Comparison of ENCODE assay signal across 12 cellular contexts in the genomic region with DNA sequence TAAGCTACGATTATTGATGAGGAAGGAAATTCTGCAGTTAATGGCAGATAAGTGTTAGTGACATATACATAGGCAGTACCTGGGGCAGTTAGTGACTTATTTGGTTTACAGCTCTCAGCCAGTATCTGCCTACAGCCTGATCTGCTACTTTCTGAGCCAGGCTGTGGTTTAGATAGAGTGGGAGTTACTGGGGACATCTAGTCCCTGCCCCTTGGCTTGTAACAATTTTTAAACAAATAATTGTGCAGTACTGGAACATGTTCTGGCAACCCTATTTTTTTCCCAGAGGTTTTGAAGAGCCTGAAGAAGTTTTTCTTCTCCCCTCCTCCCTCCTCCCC. TPM values are rescaled to one million over a fixed set of nuclear protein-coding genes. Genes with fewer than 3 reads are reported as not detected.
DNase-seq lines count a peak whose midpoint lies in the region; ATAC-seq, FAIRE-seq and TF ChIP-seq lines count a peak whose summit lies in the region.
"Had no signal": no experiment of that assay in that cellular context is flagged by ENCODE, and none has a peak within 500 bp of the region (broad histone marks: within the 10 kb centered on the region; RNA-seq: fewer than 3 reads in every experiment).

No MANE protein-coding gene starts in this region.

- POLR2A ChIA-PET in SK-N-SH (lab: Yijun Ruan, JAX) = no interaction called here

- H3K79me2 ChIP-seq in SK-N-SH (ENCODE audit: insufficient read depth) = no peaks in the 10 kb centered on the region

- H3K27me3 ChIP-seq in SK-N-SH (ENCODE audit: insufficient read depth) (no peaks in the 10 kb centered on the region), dorsolateral prefrontal cortex (no peaks in the 10 kb centered on the region), neuronal stem cell (ENCODE audit: control insufficient read depth in 3 of 3, insufficient read depth in 3 of 3, low read depth in 1 of 3, low read length in 3 of 3) (peaks cover 0 to 5% (median 0%) of the 10 kb centered on the region in 3 experiments)

- H2AK5ac ChIP-seq in neuronal stem cell (ENCODE audit: low read depth, low read length) = no peak overlapping the region

- no peak for FAIRE-seq in RCC 7860 (lab: Jason Lieb, UNC)

- no peak overlapping the region for H2BK15ac ChIP-seq in neuronal stem cell (ENCODE audit: low read length)

- no peak overlapping the region for H2BK120ac ChIP-seq in neuronal stem cell (ENCODE audit: low read depth, low read length)

- H3K9me3 ChIP-seq in SK-N-SH (no peaks in the 10 kb centered on the region), neuronal stem cell (replicated peaks in 1 of 2; ENCODE audit: control insufficient read depth in 2 of 2, insufficient read depth in 1 of 2, low read depth in 1 of 2, low read length in 2 of 2) (peaks cover 0 to 21% of the 10 kb centered on the region in 2 donors)

- no peak overlapping the region; a peak in 1 of 4 replicates for H3K4me3 ChIP-seq in SK-N-SH (ENCODE audit: low read depth in 2 of 2, low read length in 1 of 2)
- H3K4me3 ChIP-seq in LNCaP clone FGC (ENCODE audit: low read depth, low read length) = peak overlapping the region; percentile 61
- peak overlapping the region; percentile 52 to 97 (median 88) for H3K4me3 ChIP-seq in dorsolateral prefrontal cortex
- H3K4me3 ChIP-seq in neuronal stem cell (ENCODE audit: low read length in 2 of 2) = peak overlapping the region in 1 of 2 donors; percentile 95
- H3K4me3 ChIP-seq: PC-9 had no signal

- in situ Hi-C loops in GM13976 (cut with MboI; ENCODE audit: low sequenced_read_pairs, unreplicated experiment) = no loop called here

- H3F3A ChIP-seq in SK-N-SH (replicated peaks; ENCODE audit: insufficient read depth) = peaks cover 7% of the 10 kb centered on the region

- no peak overlapping the region for H3K4ac ChIP-seq in neuronal stem cell (ENCODE audit: low read length)

- H3K9ac ChIP-seq in SK-N-SH = no peak overlapping the region
- H3K9ac ChIP-seq in neuronal stem cell (ENCODE audit: low read depth, low read length, poor library complexity) = no peak overlapping the region

- no peak overlapping the region for H3K14ac ChIP-seq in neuronal stem cell (ENCODE audit: low read length)

- no peak for TF ChIP-seq EP300 in SK-N-SH (IDR thresholded peaks at IDR 0.05; ENCODE audit: borderline replicate concordance in 1 of 2, low read depth in 1 of 2, low read length in 1 of 2)

- TF ChIP-seq POLR2A in GM18505 (IDR thresholded peaks at IDR 0.05; ENCODE audit: borderline replicate concordance, extremely low read depth, insufficient read depth, insufficient read length) = no peak

- H3K9me2 ChIP-seq in SK-N-SH = no peaks in the 10 kb centered on the region

- H4K20me1 ChIP-seq in SK-N-SH (ENCODE audit: insufficient read depth) = no peaks in the 10 kb centered on the region

- ATAC-seq in SK-N-SH treated with all-trans-retinoic acid at 6 μM for 48 hours (no peak), GM18505 (IDR thresholded peaks at IDR 0.05; ENCODE audit: unreplicated experiment) (no peak)

- H3K36me3 ChIP-seq in SK-N-SH (replicated peaks in 1 of 2; ENCODE audit: control insufficient read depth in 1 of 2, insufficient read depth in 2 of 2, low read length in 1 of 2) (peaks cover 0 to 6% of the 10 kb centered on the region in 2 experiments), neuronal stem cell (replicated peaks in 1 of 2; ENCODE audit: control insufficient read depth in 2 of 2, insufficient read depth in 2 of 2, low read length in 2 of 2) (peaks cover 0 to 23% of the 10 kb centered on the region in 2 donors)

- no peak overlapping the region for H2BK5ac ChIP-seq in neuronal stem cell (ENCODE audit: low read length)

- no peak overlapping the region for H2BK12ac ChIP-seq in neuronal stem cell (ENCODE audit: low read length)

- CTCF ChIA-PET in SK-N-SH (lab: Yijun Ruan, JAX) = interaction anchor here (0.6 to 0.7 kb wide), 2 partner anchors 113 to 203 kb away, joined by 3 to 4 read pairs; no protein-coding TSS in a partner anchor

- TF ChIP-seq CTCF in SK-N-SH (IDR thresholded peaks at IDR 0.05) (no peak), LNCaP clone FGC (IDR thresholded peaks at IDR 0.05; ENCODE audit: control insufficient read depth, extremely low read depth, insufficient read depth) (no peak), dorsolateral prefrontal cortex (IDR thresholded peaks at IDR 0.05 in 54 of 56, conservative IDR thresholded peaks at IDR 0.05 in 2 of 56; ENCODE audit: low read depth in 1 of 56, partially characterized antibody in 56 of 56) (no peak), GM13976 (IDR thresholded peaks at IDR 0.05; ENCODE audit: borderline replicate concordance, control extremely low read depth, extremely low read depth, insufficient read depth, missing control alignments) (no peak)

- no peak overlapping the region for H3K18ac ChIP-seq in neuronal stem cell (ENCODE audit: low read length)

- no peak overlapping the region for H4K8ac ChIP-seq in neuronal stem cell (ENCODE audit: low read depth, low read length)

- intact Hi-C loops in dorsolateral prefrontal cortex (cut with DNase I) = loop anchor here (2.0 to 10.0 kb wide), 3 partner anchors 97 to 233 kb away; partner anchors contain the start of gene EPC2 (in 1 of the 2)

- WGBS in SK-N-SH (ENCODE audit: low lambda C conversion rate) = 50% methylated on average over 1 of the region's 1 CpG
- WGBS in neuronal stem cell (ENCODE audit: extremely low coverage in 2 of 2, insufficient read length in 2 of 2, insufficient replicate concordance in 1 of 2), 2 donors = no CpG with 5 or more reads among the region's 1 CpG

- no peak for DNase-seq in SK-N-SH
- peak; percentile 88 for DNase-seq in LNCaP clone FGC (ENCODE audit: low read depth)
- DNase-seq in dorsolateral prefrontal cortex = no peak
- DNase-seq in neuronal stem cell (ENCODE audit: low spot score) = no peak
- DNase-seq in GM13976 (ENCODE audit: low spot score) = no peak
- DNase-seq in RCC 7860 (ENCODE audit: low spot score) = no peak
- DNase-seq: foreskin melanocyte, NCI-H1048, PC-9 had no signal

- no peak overlapping the region for H2AFZ ChIP-seq in SK-N-SH (ENCODE audit: low read depth)
- no peak overlapping the region for H2AFZ ChIP-seq in neuronal stem cell (ENCODE audit: low read length)
- H2AFZ ChIP-seq: PC-9 had no signal

- H3K27ac ChIP-seq in SK-N-SH (ENCODE audit: low read depth in 2 of 2, low read length in 1 of 2) = no peak overlapping the region; a peak in 1 of 4 replicates
- peak overlapping the region in 57 of 59 donors; percentile 58 to 94 (median 89) for H3K27ac ChIP-seq in dorsolateral prefrontal cortex
- no peak overlapping the region for H3K27ac ChIP-seq in neuronal stem cell (replicated peaks; ENCODE audit: low read length)
- H3K27ac ChIP-seq: HL-60, PC-9 had no signal

- TF ChIP-seq RAD21 in SK-N-SH (IDR thresholded peaks at IDR 0.05; ENCODE audit: low read length) = no peak

- no peak overlapping the region for H4K91ac ChIP-seq in neuronal stem cell (ENCODE audit: low read depth, low read length, poor library complexity)

- H3K4me1 ChIP-seq in SK-N-SH (ENCODE audit: control insufficient read depth in 1 of 2, insufficient read depth in 2 of 2, low read depth in 1 of 2, low read length in 1 of 2) = peaks cover 0 to 13% of the 10 kb centered on the region in 2 experiments; a peak in 1 of 4 replicates
- peaks cover 6 to 8% of the 10 kb centered on the region in 2 donors for H3K4me1 ChIP-seq in neuronal stem cell (ENCODE audit: control insufficient read depth in 2 of 2, insufficient read depth in 1 of 2, low read depth in 1 of 2, low read length in 2 of 2)

- H3K4me2 ChIP-seq in SK-N-SH (0 out of 2 replicates have a peak overlapping the region, but pooled peaks have one; percentile 80), neuronal stem cell (ENCODE audit: insufficient read depth, low read length, poor library complexity, severe bottlenecking) (peak overlapping the region; percentile 60)
- H3K4me2 ChIP-seq: PC-9 had no signal

- H3K79me1 ChIP-seq in neuronal stem cell (ENCODE audit: low read depth, low read length) = peaks cover 9% of the 10 kb centered on the region

- H3K23ac ChIP-seq in neuronal stem cell (ENCODE audit: low read depth, low read length, poor library complexity) = no peak overlapping the region

TF ChIP-seq in SK-N-SH, 30 proteins besides CTCF, POLR2A, EP300 and RAD21 (continues in another document):
- TF ChIP-seq TCF12 (IDR thresholded peaks at IDR 0.05) = no peak
- TF ChIP-seq, protein P1, sequence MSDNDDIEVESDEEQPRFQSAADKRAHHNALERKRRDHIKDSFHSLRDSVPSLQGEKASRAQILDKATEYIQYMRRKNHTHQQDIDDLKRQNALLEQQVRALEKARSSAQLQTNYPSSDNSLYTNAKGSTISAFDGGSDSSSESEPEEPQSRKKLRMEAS (IDR thresholded peaks at IDR 0.05; ENCODE audit: low read depth) = no peak
- TF ChIP-seq JUND (IDR thresholded peaks at IDR 0.05) = no peak
- TF ChIP-seq POLR2AphosphoS5 (IDR thresholded peaks at IDR 0.05; ENCODE audit: low read depth, low read length) = no peak
- TF ChIP-seq TAF1 (IDR thresholded peaks at IDR 0.05; ENCODE audit: borderline replicate concordance, low read depth, low read length) = no peak
- TF ChIP-seq GABPA (IDR thresholded peaks at IDR 0.05; ENCODE audit: low read depth) = no peak

TF ChIP-seq in SK-N-SH treated with all-trans-retinoic acid at 6 μM for 48 hours, 23 proteins besides CTCF, POLR2A, EP300 and RAD21 (continues in another document):
- TF ChIP-seq ZC3H10 (CRISPR knock-in tag; IDR thresholded peaks at IDR 0.05) (no peak), ZNF8 (CRISPR knock-in tag; IDR thresholded peaks at IDR 0.05) (no peak)

RNA-seq across cellular contexts. Expression of gene KIF5C, which starts 2.3 kb away (rescaled TPM):
- 3.9 and 4.7 TPM in 2 replicates for polyA plus RNA-seq in SK-N-SH (2012; rRNA removed)
- polyA plus RNA-seq in SK-N-SH (2012; cell fraction: cytosol; rRNA removed) = 4.6 and 5.1 TPM in 2 replicates
- 3.3 and 4.8 TPM in 2 replicates for polyA plus RNA-seq in SK-N-SH (2012; cell fraction: nucleus; rRNA removed)
- total RNA-seq in dorsolateral prefrontal cortex = 100 to 1,000 TPM; 329 to 792 (median 457) TPM
- polyA plus RNA-seq in neuronal stem cell (2013, experiment 1 of 2) = 79.5 TPM
- 90.7 TPM for polyA plus RNA-seq in neuronal stem cell (2013, experiment 2 of 2)

Comparison
In these comparisons a context has a peak if more than half of its experiments do, and no peak if none do; other contexts are left out.
1. H3K27ac ChIP-seq: peak in dorsolateral prefrontal cortex (57 of 59); none in SK-N-SH (0 of 2) and neuronal stem cell (single experiment).
2. H3K4me3 ChIP-seq: peak in LNCaP clone FGC (single experiment) and dorsolateral prefrontal cortex (59 of 59); none in SK-N-SH (0 of 2).